21 cellular contexts compared by ENCODE assay signal in genomic region chr5:54794437-54794970, GRCh38.
DNase-seq lines count a peak whose midpoint lies in the region; ATAC-seq and TF ChIP-seq lines count a peak whose summit lies in the region.
"Had no signal": no experiment of that assay in that cellular context is flagged by ENCODE, and none has a peak within 500 bp of the region (broad histone marks: within the 10 kb centered on the region; RNA-seq: fewer than 3 reads in every experiment).

No MANE protein-coding gene starts in this region.

- peaks cover 29% of the 10 kb centered on the region for H3K4me1 Mint-ChIP-seq in activated CD8-positive, alpha-beta T cell treated with anti-CD3 and anti-CD28 coated beads, Interleukin-2, amount 10 ng/mL, durations not matched to agents 7 days and 5 days (ENCODE audit: low read depth)
- H3K4me1 Mint-ChIP-seq in nephron = peaks cover 27% of the 10 kb centered on the region

- H3K9me3 Mint-ChIP-seq in activated CD8-positive, alpha-beta T cell treated with anti-CD3 and anti-CD28 coated beads, Interleukin-2, amount 10 ng/mL, durations not matched to agents 7 days and 5 days (ENCODE audit: insufficient read depth) = peaks cover 3% of the 10 kb centered on the region
- H3K9me3 Mint-ChIP-seq in nephron = peaks cover 14% of the 10 kb centered on the region
- H3K9me3 Mint-ChIP-seq: dendritic cell treated with granulocyte-macrophage colony-stimulating factor and Interleukin-4, amounts not matched to agents 40 ng/mL and 50 ng/mL, for 4 days; type B pancreatic cell had no signal

- DNase-seq in Jurkat, Clone E6-1 (ENCODE audit: low read depth, low spot score) = peak; percentile 52
- DNase-seq in activated CD8-positive, alpha-beta T cell treated with anti-CD3 and anti-CD28 coated beads, Interleukin-2, amount 10 ng/mL, durations not matched to agents 7 days and 5 days = no peak
- no peak for DNase-seq in Peyer's patch
- DNase-seq: activated CD4-positive, CD25-positive, alpha-beta regulatory T cell treated with anti-CD3 and anti-CD28 coated beads, Interleukin-2, amount 50 U/mL, for 72 hours; caudate nucleus; esophagus squamous epithelium; hypothalamus; Kasumi-1; left ventricle myocardium inferior; NCI-H187 treated with DMSO at 0.1 percent for 48 hours; ovary; spleen; stomach had no signal

- H3K4me3 Mint-ChIP-seq in activated CD8-positive, alpha-beta T cell treated with anti-CD3 and anti-CD28 coated beads, Interleukin-2, amount 10 ng/mL, durations not matched to agents 7 days and 5 days = no peak overlapping the region
- no peak overlapping the region for H3K4me3 Mint-ChIP-seq in nephron
- H3K4me3 Mint-ChIP-seq: dendritic cell treated with granulocyte-macrophage colony-stimulating factor and Interleukin-4, amounts not matched to agents 40 ng/mL and 50 ng/mL, for 4 days; type B pancreatic cell had no signal

- no peak overlapping the region for H3K27ac ChIP-seq in HEK293 (ENCODE audit: extremely low read depth, low read depth, low read length)
- no peak overlapping the region for H3K27ac ChIP-seq in Peyer's patch
- H3K27ac ChIP-seq: esophagus squamous epithelium, gastroesophageal sphincter, left ventricle myocardium inferior, ovary had no signal

- no peak for TF ChIP-seq CTCF in HEK293 (tag by site-specific recombination; IDR thresholded peaks at IDR 0.05)
- no peak for TF ChIP-seq CTCF in nephron (IDR thresholded peaks at IDR 0.05; ENCODE audit: unreplicated experiment in 3 of 3)
- no peak for TF ChIP-seq CTCF in Peyer's patch (IDR thresholded peaks at IDR 0.05)

- H3K4me3 ChIP-seq in HEK293 (ENCODE audit: low read depth, low read length) (no peak overlapping the region), Peyer's patch (no peak overlapping the region)
- no peak overlapping the region for H3K4me3 ChIP-seq in Jurkat, Clone E6-1 (ENCODE audit: low read length)
- H3K4me3 ChIP-seq: esophagus squamous epithelium, gastroesophageal sphincter, left ventricle myocardium inferior, ovary, spleen, stomach had no signal

- no peak for TF ChIP-seq POLR2A in Peyer's patch (IDR thresholded peaks at IDR 0.05)

- peak overlapping the region; percentile 47 for H3K27ac Mint-ChIP-seq in activated CD8-positive, alpha-beta T cell treated with anti-CD3 and anti-CD28 coated beads, Interleukin-2, amount 10 ng/mL, durations not matched to agents 7 days and 5 days
- H3K27ac Mint-ChIP-seq in nephron = peak overlapping the region in 2 of 3 experiments; percentile 81 to 83
- H3K27ac Mint-ChIP-seq: type B pancreatic cell had no signal

- H3K9me3 ChIP-seq in HEK293 (ENCODE audit: control insufficient read depth, insufficient read depth, low read depth, low read length) (no peaks in the 10 kb centered on the region), Peyer's patch (no peaks in the 10 kb centered on the region)
- H3K9me3 ChIP-seq: esophagus squamous epithelium, gastroesophageal sphincter, left ventricle myocardium inferior, ovary, spleen, stomach had no signal

- H3K4me1 ChIP-seq in HEK293 (ENCODE audit: control insufficient read depth, insufficient read depth, low read length) (no peaks in the 10 kb centered on the region), Peyer's patch (no peaks in the 10 kb centered on the region)
- H3K4me1 ChIP-seq: gastroesophageal sphincter had no signal

- H3K27me3 ChIP-seq in Peyer's patch = no peaks in the 10 kb centered on the region
- H3K27me3 ChIP-seq: esophagus squamous epithelium, gastroesophageal sphincter, ovary, spleen, stomach had no signal

- H3K36me3 Mint-ChIP-seq in activated CD8-positive, alpha-beta T cell treated with anti-CD3 and anti-CD28 coated beads, Interleukin-2, amount 10 ng/mL, durations not matched to agents 7 days and 5 days (ENCODE audit: low read depth) = peaks cover 3% of the 10 kb centered on the region
- no peaks in the 10 kb centered on the region for H3K36me3 Mint-ChIP-seq in nephron (ENCODE audit: low read depth)
- H3K36me3 Mint-ChIP-seq: type B pancreatic cell had no signal

- peak; percentile 60 for ATAC-seq in activated CD8-positive, alpha-beta T cell treated with anti-CD3 and anti-CD28 coated beads, Interleukin-2, amount 10 ng/mL, durations not matched to agents 7 days and 5 days
- ATAC-seq in activated CD4-positive, CD25-positive, alpha-beta regulatory T cell treated with anti-CD3 and anti-CD28 coated beads, Interleukin-2, amount 50 U/mL, for 24 hours = no peak
- ATAC-seq in HG03159 (IDR thresholded peaks at IDR 0.05; ENCODE audit: unreplicated experiment) = no peak
- ATAC-seq: gastroesophageal sphincter; naive thymus-derived CD4-positive, alpha-beta T cell had no signal

- CTCF ChIA-PET in HEK293 (lab: Yijun Ruan, JAX) = interaction anchor here (1.0 kb wide), 1 partner anchor 101 kb away, joined by 3 read pairs; no protein-coding TSS in a partner anchor
- CTCF ChIA-PET in activated CD8-positive, alpha-beta T cell treated with anti-CD3 and anti-CD28 coated beads, Interleukin-2, amount 10 ng/mL, durations not matched to agents 7 days and 5 days (lab: Charles Lee) = interaction anchor here (0.9 to 2.4 kb wide), 7 partner anchors 10 to 277 kb away, joined by 3 to 13 read pairs (median 5); partner anchors contain the start of gene SNX18

- H3K36me3 ChIP-seq in HEK293 (ENCODE audit: control insufficient read depth in 2 of 2, insufficient read depth in 1 of 2, low read length in 2 of 2) (no peaks in the 10 kb centered on the region), Peyer's patch (no peaks in the 10 kb centered on the region)
- H3K36me3 ChIP-seq: esophagus squamous epithelium, gastroesophageal sphincter, left ventricle myocardium inferior, ovary, spleen, stomach had no signal

- POLR2A ChIA-PET in HEK293 (lab: Yijun Ruan, JAX) = no interaction called here
- POLR2A ChIA-PET in activated CD8-positive, alpha-beta T cell treated with anti-CD3 and anti-CD28 coated beads, Interleukin-2, amount 10 ng/mL, durations not matched to agents 7 days and 5 days (lab: Charles Lee) = no interaction called here

- peaks cover 9% of the 10 kb centered on the region for H3K27me3 Mint-ChIP-seq in activated CD8-positive, alpha-beta T cell treated with anti-CD3 and anti-CD28 coated beads, Interleukin-2, amount 10 ng/mL, durations not matched to agents 7 days and 5 days (ENCODE audit: low read depth)
- no peaks in the 10 kb centered on the region for H3K27me3 Mint-ChIP-seq in nephron (ENCODE audit: low read depth)
- H3K27me3 Mint-ChIP-seq: type B pancreatic cell had no signal

TF ChIP-seq in HEK293, 187 proteins besides CTCF, POLR2A, EP300 and RAD21:
- peak; percentile 73; the same call in 1 of the 2 replicates for TF ChIP-seq ZNF37A (tag by site-specific recombination; IDR thresholded peaks at IDR 0.05)
- TF ChIP-seq, protein P1, sequence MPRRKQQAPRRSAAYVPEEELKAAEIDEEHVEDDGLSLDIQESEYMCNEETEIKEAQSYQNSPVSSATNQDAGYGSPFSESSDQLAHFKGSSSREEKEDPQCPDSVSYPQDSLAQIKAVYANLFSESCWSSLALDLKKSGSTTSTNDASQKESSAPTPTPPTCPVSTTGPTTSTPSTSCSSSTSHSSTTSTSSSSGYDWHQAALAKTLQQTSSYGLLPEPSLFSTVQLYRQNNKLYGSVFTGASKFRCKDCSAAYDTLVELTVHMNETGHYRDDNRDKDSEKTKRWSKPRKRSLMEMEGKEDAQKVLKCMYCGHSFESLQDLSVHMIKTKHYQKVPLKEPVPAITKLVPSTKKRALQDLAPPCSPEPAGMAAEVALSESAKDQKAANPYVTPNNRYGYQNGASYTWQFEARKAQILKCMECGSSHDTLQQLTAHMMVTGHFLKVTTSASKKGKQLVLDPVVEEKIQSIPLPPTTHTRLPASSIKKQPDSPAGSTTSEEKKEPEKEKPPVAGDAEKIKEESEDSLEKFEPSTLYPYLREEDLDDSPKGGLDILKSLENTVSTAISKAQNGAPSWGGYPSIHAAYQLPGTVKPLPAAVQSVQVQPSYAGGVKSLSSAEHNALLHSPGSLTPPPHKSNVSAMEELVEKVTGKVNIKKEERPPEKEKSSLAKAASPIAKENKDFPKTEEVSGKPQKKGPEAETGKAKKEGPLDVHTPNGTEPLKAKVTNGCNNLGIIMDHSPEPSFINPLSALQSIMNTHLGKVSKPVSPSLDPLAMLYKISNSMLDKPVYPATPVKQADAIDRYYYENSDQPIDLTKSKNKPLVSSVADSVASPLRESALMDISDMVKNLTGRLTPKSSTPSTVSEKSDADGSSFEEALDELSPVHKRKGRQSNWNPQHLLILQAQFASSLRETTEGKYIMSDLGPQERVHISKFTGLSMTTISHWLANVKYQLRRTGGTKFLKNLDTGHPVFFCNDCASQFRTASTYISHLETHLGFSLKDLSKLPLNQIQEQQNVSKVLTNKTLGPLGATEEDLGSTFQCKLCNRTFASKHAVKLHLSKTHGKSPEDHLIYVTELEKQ (tag by site-specific recombination; IDR thresholded peaks at IDR 0.05; ENCODE audit: borderline replicate concordance) = no peak
